ENCODE assay signal across 1 cellular context in genomic region chr15:73988075-73988969, GRCh38.
TF ChIP-seq lines count a peak whose summit lies in the region.

No MANE protein-coding gene starts in this region.

TF ChIP-seq in GM12878, 131 proteins besides CTCF, POLR2A, EP300 and RAD21 (continues in another document):
- TF ChIP-seq ZBTB11 (CRISPR knock-in tag; IDR thresholded peaks at IDR 0.05) (no peak), JUND (IDR thresholded peaks at IDR 0.05; ENCODE audit: low read depth, low read length) (no peak), ZNF274 (IDR thresholded peaks at IDR 0.05; ENCODE audit: insufficient read depth, insufficient read length) (no peak), IRF4 (IDR thresholded peaks at IDR 0.05; ENCODE audit: low read depth, low read length) (0 out of 2 replicates have a peak, but pooled peaks have one; percentile 36), IKZF1 (conservative IDR thresholded peaks at IDR 0.05) (peak; percentile 60), E4F1 (IDR thresholded peaks at IDR 0.05; ENCODE audit: borderline replicate concordance, partially characterized antibody) (no peak), RB1 (IDR thresholded peaks at IDR 0.05; ENCODE audit: borderline replicate concordance) (no peak), SREBF2 (IDR thresholded peaks at IDR 0.05; ENCODE audit: low read length) (no peak), NFXL1 (IDR thresholded peaks at IDR 0.05; ENCODE audit: borderline replicate concordance) (no peak), SIX5 (IDR thresholded peaks at IDR 0.05; ENCODE audit: low read depth, low read length, severe bottlenecking) (no peak), ZNF592 (IDR thresholded peaks at IDR 0.05) (no peak), ASH2L (IDR thresholded peaks at IDR 0.05; ENCODE audit: borderline replicate concordance, low read depth) (no peak), TAF1 (IDR thresholded peaks at IDR 0.05; ENCODE audit: borderline replicate concordance, low read depth, low read length) (no peak), STAT1 (conservative IDR thresholded peaks at IDR 0.05) (no peak), SMARCA5 (IDR thresholded peaks at IDR 0.05) (peak; percentile 86; the same call in 1 of the 2 replicates), TCF3 (IDR thresholded peaks at IDR 0.05; ENCODE audit: borderline replicate concordance, insufficient read depth, low read depth, low read length) (no peak), ETV6 (conservative IDR thresholded peaks at IDR 0.05 in 1 of 2, IDR thresholded peaks at IDR 0.05 in 1 of 2; ENCODE audit: borderline replicate concordance in 1 of 2, low read depth in 1 of 2) (peak in 1 of 2 experiments; percentile 21; a peak in 1 of 4 replicates), HDGF (IDR thresholded peaks at IDR 0.05) (no peak), SMAD5 (IDR thresholded peaks at IDR 0.05; ENCODE audit: low read depth) (no peak), JUNB (IDR thresholded peaks at IDR 0.05) (no peak), ZNF207 (IDR thresholded peaks at IDR 0.05; ENCODE audit: borderline replicate concordance) (no peak), E2F8 (IDR thresholded peaks at IDR 0.05; ENCODE audit: low read depth, partially characterized antibody) (no peak), RELB (IDR thresholded peaks at IDR 0.05; ENCODE audit: low read depth) (peak; percentile 78; the same call in 1 of the 2 replicates), BCLAF1 (IDR thresholded peaks at IDR 0.05) (no peak), ZNF24 (IDR thresholded peaks at IDR 0.05) (no peak), POLR2AphosphoS5 (IDR thresholded peaks at IDR 0.05; ENCODE audit: low read length) (peak; percentile 47; the same call in 1 of the 2 replicates), ZZZ3 (IDR thresholded peaks at IDR 0.05; ENCODE audit: control insufficient read depth, insufficient read length, low read depth) (no peak), BACH1 (IDR thresholded peaks at IDR 0.05; ENCODE audit: borderline replicate concordance) (no peak), ELK1 (IDR thresholded peaks at IDR 0.05; ENCODE audit: low read depth, low read length) (no peak), TCF12 (IDR thresholded peaks at IDR 0.05; ENCODE audit: low read depth, low read length) (peak; percentile 78; the same call in 1 of the 2 replicates), YY1 (IDR thresholded peaks at IDR 0.05; ENCODE audit: low read depth, low read length) (peak; percentile 71), HDAC2 (IDR thresholded peaks at IDR 0.05) (no peak), MTA2 (IDR thresholded peaks at IDR 0.05; ENCODE audit: low read depth) (peak; percentile 42), USF2 (IDR thresholded peaks at IDR 0.05; ENCODE audit: borderline replicate concordance, low read depth, low read length) (no peak; the same call in 1 of the 2 replicates), SREBF1 (IDR thresholded peaks at IDR 0.05; ENCODE audit: low read length) (no peak), IRF5 (IDR thresholded peaks at IDR 0.05; ENCODE audit: borderline replicate concordance) (no peak), CHD1 (IDR thresholded peaks at IDR 0.05; ENCODE audit: low read depth, low read length) (no peak), RELA (IDR thresholded peaks at IDR 0.05; ENCODE audit: borderline replicate concordance, partially characterized antibody) (peak; percentile 96), IKZF2 (IDR thresholded peaks at IDR 0.05) (no peak; a peak in 2 of 4 replicates)
